Comparison of ENCODE assay signal across 8 cellular contexts in the genomic region with DNA sequence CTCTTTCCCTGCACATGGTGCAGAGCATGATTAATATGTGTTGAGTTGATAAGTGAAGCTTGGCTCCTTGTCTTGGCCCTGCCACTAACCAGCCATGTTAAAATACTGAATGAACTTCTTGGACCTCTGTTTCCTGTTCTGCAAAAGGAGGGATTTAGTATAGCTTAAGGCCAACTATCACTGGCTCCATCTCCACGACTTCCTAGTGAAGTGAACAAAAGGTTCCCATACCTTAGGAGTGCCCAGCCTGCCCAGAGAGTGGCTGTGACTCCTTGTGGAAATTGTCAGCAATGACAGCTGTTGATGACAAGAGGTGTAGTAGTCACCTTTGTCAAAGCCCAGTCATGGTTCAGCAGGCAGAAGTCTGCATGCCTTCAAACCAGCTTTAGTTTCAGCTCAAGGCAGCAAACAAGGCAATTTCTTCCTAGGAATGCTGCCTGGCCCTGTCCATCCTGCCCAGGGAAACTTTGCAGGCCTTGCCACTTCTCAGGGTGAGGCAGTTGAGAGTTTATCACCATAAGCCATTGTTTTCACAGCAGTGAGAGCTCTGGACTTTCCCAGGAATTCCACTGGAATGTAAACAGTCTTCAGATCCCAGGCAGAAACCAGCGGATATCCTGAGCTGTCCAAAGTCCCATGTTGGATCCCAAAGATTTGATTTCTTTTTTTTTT.
DNase-seq lines count a peak whose midpoint lies in the region; ATAC-seq and TF ChIP-seq lines count a peak whose summit lies in the region.

No MANE protein-coding gene starts in this region.

- intact Hi-C loops in activated CD8-positive, alpha-beta T cell treated with anti-CD3 and anti-CD28 coated beads for 36 hours (cut with micrococcal nuclease), result loop anchor here (5.0 kb wide), 1 partner anchor 40 kb away; no protein-coding TSS in a partner anchor
- intact Hi-C loops in left lung (cut with DNase I), result no loop called here

- no peak for TF ChIP-seq CTCF in activated CD8-positive, alpha-beta T cell treated with anti-CD3 and anti-CD28 coated beads for 36 hours (IDR thresholded peaks at IDR 0.05)
- TF ChIP-seq CTCF in left lung (IDR thresholded peaks at IDR 0.05) (no peak), BE2C (IDR thresholded peaks at IDR 0.05; ENCODE audit: low read depth, low read length) (no peak)

- peaks cover 8% of the 10 kb centered on the region for H3K27me3 Mint-ChIP-seq in activated CD8-positive, alpha-beta T cell treated with anti-CD3 and anti-CD28 coated beads for 36 hours

- H3K36me3 Mint-ChIP-seq in activated CD8-positive, alpha-beta T cell treated with anti-CD3 and anti-CD28 coated beads for 36 hours (ENCODE audit: low read depth), result peaks cover 1% of the 10 kb centered on the region

- H3K4me1 ChIP-seq in left lung (peaks cover 7 to 37% of the 10 kb centered on the region in 2 donors), BE2C (no peaks in the 10 kb centered on the region)

- no peak for DNase-seq in activated CD8-positive, alpha-beta T cell treated with anti-CD3 and anti-CD28 coated beads for 36 hours
- DNase-seq in left lung, result no peak
- DNase-seq in NCI-H774 (lab: John Stamatoyannopoulos, UW), result no peak
- DNase-seq in DMS 273 treated with DMSO at 0.1 percent for 48 hours (lab: John Stamatoyannopoulos, UW), result no peak
- no peak for DNase-seq in HPDE6-E6E7 (ENCODE audit: extremely low spot score)
- no peak for DNase-seq in BE2C

- ATAC-seq in GM18517 (IDR thresholded peaks at IDR 0.05; ENCODE audit: unreplicated experiment) (peak; percentile 85), HG02852 (IDR thresholded peaks at IDR 0.05; ENCODE audit: unreplicated experiment) (peak; percentile 75), left lung (peak; percentile 54)
- peak; percentile 29 for ATAC-seq in activated CD8-positive, alpha-beta T cell treated with anti-CD3 and anti-CD28 coated beads for 36 hours

- peaks cover 43% of the 10 kb centered on the region for H3K4me1 Mint-ChIP-seq in activated CD8-positive, alpha-beta T cell treated with anti-CD3 and anti-CD28 coated beads for 36 hours (ENCODE audit: low read depth)

- CTCF ChIA-PET in activated CD8-positive, alpha-beta T cell treated with anti-CD3 and anti-CD28 coated beads for 36 hours (lab: Charles Lee), result interaction anchor here (0.7 to 5.4 kb wide), 19 partner anchors 8 to 308 kb away, joined by 3 to 58 read pairs (median 6); partner anchors contain the start of gene TNFAIP3

- H3K9me3 Mint-ChIP-seq in activated CD8-positive, alpha-beta T cell treated with anti-CD3 and anti-CD28 coated beads for 36 hours, result peaks cover 1% of the 10 kb centered on the region

- peak overlapping the region in 1 of 2 donors; percentile 29 for H3K27ac ChIP-seq in left lung

- H3K36me3 ChIP-seq in left lung (no peaks in the 10 kb centered on the region), BE2C (no peaks in the 10 kb centered on the region)

- POLR2A ChIA-PET in activated CD8-positive, alpha-beta T cell treated with anti-CD3 and anti-CD28 coated beads for 36 hours (lab: Charles Lee), result interaction anchor here (0.6 to 3.5 kb wide), 4 partner anchors 16 to 170 kb away, joined by 3 to 9 read pairs (median 3); partner anchors contain the start of gene TNFAIP3

- H3K9me3 ChIP-seq in left lung, result no peaks in the 10 kb centered on the region
- H3K9me3 ChIP-seq in BE2C, result no peaks in the 10 kb centered on the region

- H3K4me3 ChIP-seq in left lung (no peak overlapping the region), BE2C (ENCODE audit: low read depth, low read length) (no peak overlapping the region)

- H3K27ac Mint-ChIP-seq in activated CD8-positive, alpha-beta T cell treated with anti-CD3 and anti-CD28 coated beads for 36 hours, result peak overlapping the region; percentile 55

- no peak overlapping the region for H3K4me3 Mint-ChIP-seq in activated CD8-positive, alpha-beta T cell treated with anti-CD3 and anti-CD28 coated beads for 36 hours

- H3K27me3 ChIP-seq in left lung, result no peaks in the 10 kb centered on the region
- peaks cover 3% of the 10 kb centered on the region; the same call in 1 of the 2 replicates for H3K27me3 ChIP-seq in BE2C

Comparison
In these comparisons a context has a peak if more than half of its experiments do, and no peak if none do; other contexts are left out.
1. ATAC-seq: peak in every context shown above with its lines; median percentile 85 in GM18517; 75 in HG02852; 54 in left lung; 29 in activated CD8-positive, alpha-beta T cell treated with anti-CD3 and anti-CD28 coated beads for 36 hours.